In the genomic region with DNA sequence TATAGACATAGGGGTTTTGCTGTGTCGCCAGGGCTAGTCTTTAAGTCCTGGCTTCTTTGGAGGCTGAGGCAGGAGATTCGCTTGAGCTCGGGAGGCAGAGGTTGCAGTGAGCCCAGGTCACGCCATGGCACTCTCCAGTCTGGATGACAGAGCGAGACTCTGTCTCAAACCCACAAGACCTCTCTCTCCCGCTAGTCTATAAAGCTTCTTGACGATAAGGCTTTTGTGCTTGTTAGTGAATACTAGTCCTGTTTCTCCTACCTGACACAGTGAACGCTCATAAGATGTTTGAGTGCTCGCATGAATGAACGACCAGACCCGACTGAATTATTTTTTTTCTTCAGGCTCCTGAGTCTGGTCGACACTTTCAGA, we compare ENCODE assay signal across 8 cellular contexts. TPM values are rescaled to one million over a fixed set of nuclear protein-coding genes. Genes with fewer than 3 reads are reported as not detected.
DNase-seq lines count a peak whose midpoint lies in the region; ATAC-seq and TF ChIP-seq lines count a peak whose summit lies in the region.

No MANE protein-coding gene starts in this region.

- CTCF ChIA-PET in activated naive CD4-positive, alpha-beta T cell treated with anti-CD3 and anti-CD28 coated beads for 36 hours (lab: Charles Lee): interaction anchor here (0.6 to 1.9 kb wide), 11 partner anchors 14 to 225 kb away, joined by 3 to 10 read pairs (median 4); no protein-coding TSS in a partner anchor

- H3K36me3 Mint-ChIP-seq in activated naive CD4-positive, alpha-beta T cell treated with anti-CD3 and anti-CD28 coated beads for 36 hours (ENCODE audit: low read depth): peaks cover 42% of the 10 kb centered on the region

- peak overlapping the region; percentile 100 for H3K27ac Mint-ChIP-seq in activated naive CD4-positive, alpha-beta T cell treated with anti-CD3 and anti-CD28 coated beads for 36 hours

- no peak for TF ChIP-seq CTCF in AG09309 (IDR thresholded peaks at IDR 0.05; ENCODE audit: control insufficient read depth, insufficient read depth, low read depth, low read length, missing control alignments)

- intact Hi-C loops in activated naive CD4-positive, alpha-beta T cell treated with anti-CD3 and anti-CD28 coated beads for 36 hours (cut with micrococcal nuclease): loop anchor here (1.0 to 5.0 kb wide), 2 partner anchors 168 to 437 kb away; no protein-coding TSS in a partner anchor

- ATAC-seq in GM18861 (IDR thresholded peaks at IDR 0.05; ENCODE audit: unreplicated experiment): peak; percentile 2
- ATAC-seq in HG03565 (IDR thresholded peaks at IDR 0.05; ENCODE audit: unreplicated experiment): peak; percentile 19
- ATAC-seq in stimulated activated naive CD8-positive, alpha-beta T cell treated with anti-CD3 and anti-CD28 coated beads, Interleukin-15, Interleukin-2, amounts not matched to agents 100 U/mL and 50 U/mL, for 24 hours: peak; percentile 29
- ATAC-seq in GM21786 (IDR thresholded peaks at IDR 0.05; ENCODE audit: unreplicated experiment): no peak

- peak overlapping the region; percentile 100 for H3K4me3 Mint-ChIP-seq in activated naive CD4-positive, alpha-beta T cell treated with anti-CD3 and anti-CD28 coated beads for 36 hours

- no peaks in the 10 kb centered on the region for H3K9me3 Mint-ChIP-seq in activated naive CD4-positive, alpha-beta T cell treated with anti-CD3 and anti-CD28 coated beads for 36 hours

- no peaks in the 10 kb centered on the region for H3K27me3 Mint-ChIP-seq in activated naive CD4-positive, alpha-beta T cell treated with anti-CD3 and anti-CD28 coated beads for 36 hours (ENCODE audit: low read depth)

- H3K4me1 Mint-ChIP-seq in activated naive CD4-positive, alpha-beta T cell treated with anti-CD3 and anti-CD28 coated beads for 36 hours (ENCODE audit: low read depth): peaks cover 39% of the 10 kb centered on the region

- H3K4me3 ChIP-seq in AG09309 (ENCODE audit: control insufficient read depth, low read depth, low read length): peak overlapping the region; percentile 98
- peak overlapping the region; percentile 86 for H3K4me3 ChIP-seq in iPS-18c (ENCODE audit: insufficient read depth, low read depth, low read length)

- no peaks in the 10 kb centered on the region for H3K9me3 ChIP-seq in iPS-18c (ENCODE audit: control insufficient read depth, insufficient read depth, low read length)

- DNase-seq in AG09309 (ENCODE audit: low read depth) (no peak), SHP77 treated with DMSO at 0.1 percent for 48 hours (lab: John Stamatoyannopoulos, UW) (no peak)
- no peak for DNase-seq in activated naive CD4-positive, alpha-beta T cell treated with anti-CD3 and anti-CD28 coated beads for 36 hours
- peak; percentile 40 for DNase-seq in stimulated activated naive CD8-positive, alpha-beta T cell treated with anti-CD3 and anti-CD28 coated beads, Interleukin-15, Interleukin-2, amounts not matched to agents 100 U/mL and 50 U/mL, for 24 hours

RNA-seq across cellular contexts. Expression of a gene that starts 0.6 kb away (rescaled TPM):
- total RNA-seq in activated naive CD4-positive, alpha-beta T cell treated with anti-CD3 and anti-CD28 coated beads for 36 hours: 100 to 1,000 TPM; 155 to 164 TPM

RNA-seq across cellular contexts. Expression of a gene that starts 33.2 kb away (rescaled TPM):
- total RNA-seq in activated naive CD4-positive, alpha-beta T cell treated with anti-CD3 and anti-CD28 coated beads for 36 hours: 10 to 100 TPM; 10.1 to 10.6 TPM

RNA-seq across cellular contexts. Expression of a gene that starts 54.3 kb away (rescaled TPM):
- 10 to 100 TPM; 62.1 to 66.0 TPM for total RNA-seq in activated naive CD4-positive, alpha-beta T cell treated with anti-CD3 and anti-CD28 coated beads for 36 hours
